Comparison of ENCODE assay signal across 20 cellular contexts in genomic region chr9:97475079-97475478, GRCh38. TPM values are rescaled to one million over a fixed set of nuclear protein-coding genes. Genes with fewer than 3 reads are reported as not detected.
DNase-seq lines count a peak whose midpoint lies in the region; FAIRE-seq and TF ChIP-seq lines count a peak whose summit lies in the region.
"Had no signal": no experiment of that assay in that cellular context is flagged by ENCODE, and none has a peak within 500 bp of the region (broad histone marks: within the 10 kb centered on the region; RNA-seq: fewer than 3 reads in every experiment).

No MANE protein-coding gene starts in this region.

- POLR2A ChIA-PET in HEK293 (lab: Yijun Ruan, JAX): no interaction called here

- H3K79me2 ChIP-seq in keratinocyte (ENCODE audit: control insufficient read depth, insufficient read depth, low read length): no peaks in the 10 kb centered on the region

- H3K27me3 ChIP-seq in keratinocyte (ENCODE audit: control insufficient read depth, extremely low read depth, insufficient read depth, low read length) (no peaks in the 10 kb centered on the region), stomach (no peaks in the 10 kb centered on the region)
- H3K27me3 ChIP-seq: adrenal gland, sigmoid colon had no signal

- no peak overlapping the region for H3K4me2 ChIP-seq in keratinocyte (ENCODE audit: control insufficient read depth, extremely low read depth, insufficient read depth, low read depth, low read length)

- dilution Hi-C loops in keratinocyte (cut with MboI; ENCODE audit: extremely low pct_ligation_motif_present, low sequenced_read_pairs): no loop called here

- intact Hi-C loops in stomach (cut with DNase I; ENCODE audit: low total_unique reads): no loop called here

- TF ChIP-seq EP300 in stomach (IDR thresholded peaks at IDR 0.05): no peak

- no peak overlapping the region for H2AFZ ChIP-seq in keratinocyte (ENCODE audit: control insufficient read depth, low read length)

- no peak for TF ChIP-seq POLR2A in stomach (IDR thresholded peaks at IDR 0.05)

- WGBS in stomach, 5 donors: 84 to 98% (median 89%) methylated on average over 3 of the region's 3 CpGs

- H3K4me3 ChIP-seq in HEK293 (ENCODE audit: low read depth, low read length) (no peak overlapping the region), keratinocyte (ENCODE audit: control insufficient read depth in 2 of 3, extremely low read depth in 1 of 3, insufficient read depth in 2 of 3, low read depth in 1 of 3, low read length in 3 of 3) (no peak overlapping the region), stomach (no peak overlapping the region)
- H3K4me3 ChIP-seq: adrenal gland, sigmoid colon had no signal

- peaks cover 0 to 6% of the 10 kb centered on the region in 2 experiments; a peak in 1 of 3 replicates for H3K36me3 ChIP-seq in HEK293 (ENCODE audit: control insufficient read depth in 2 of 2, insufficient read depth in 1 of 2, low read length in 2 of 2)
- H3K36me3 ChIP-seq in keratinocyte (ENCODE audit: control insufficient read depth in 2 of 2, extremely low read depth in 1 of 2, insufficient read depth in 2 of 2, low read length in 2 of 2): peaks cover 0 to 2% of the 10 kb centered on the region in 2 experiments
- peaks cover 0 to 62% (median 38%) of the 10 kb centered on the region in 4 donors for H3K36me3 ChIP-seq in stomach
- H3K36me3 ChIP-seq: adrenal gland had no signal

- H3K9me1 ChIP-seq in keratinocyte (ENCODE audit: control insufficient read depth, extremely low read depth, insufficient read depth, low read length): no peaks in the 10 kb centered on the region

- TF ChIP-seq CTCF in HEK293 (tag by site-specific recombination; IDR thresholded peaks at IDR 0.05) (no peak), keratinocyte (optimal IDR thresholded peaks at IDR 0.05 in 1 of 3, IDR thresholded peaks at IDR 0.05 in 1 of 3, conservative IDR thresholded peaks at IDR 0.05 in 1 of 3; ENCODE audit: extremely low read depth in 1 of 3, insufficient read depth in 2 of 3, low read length in 3 of 3) (no peak), stomach (IDR thresholded peaks at IDR 0.05) (no peak)

- no peak overlapping the region for H3K9ac ChIP-seq in keratinocyte (ENCODE audit: control insufficient read depth, extremely low read depth, insufficient read depth, low read length)

- H3K27ac ChIP-seq in HEK293 (ENCODE audit: extremely low read depth, low read depth, low read length) (no peak overlapping the region), keratinocyte (ENCODE audit: control insufficient read depth, insufficient read depth, low read length) (no peak overlapping the region), stomach (no peak overlapping the region)
- H3K27ac ChIP-seq: adrenal gland, sigmoid colon had no signal

- DNase-seq in AG08395 (ENCODE audit: low spot score): peak; percentile 14
- peak; percentile 90 for DNase-seq in amniotic epithelial cell (ENCODE audit: low read depth)
- DNase-seq in keratinocyte (ENCODE audit: low read depth, low spot score): no peak
- DNase-seq in urothelium cell line (ENCODE audit: low spot score): no peak
- DNase-seq in stomach: no peak
- DNase-seq in activated CD8-positive, alpha-beta memory T cell treated with anti-CD3 and anti-CD28 coated beads for 24 hours: no peak
- DNase-seq in activated naive CD4-positive, alpha-beta T cell treated with anti-CD3 and anti-CD28 coated beads, Interleukin-2, amount 50 U/mL, for 16 hours: no peak
- DNase-seq: activated CD4-positive, alpha-beta memory T cell treated with anti-CD3 and anti-CD28 coated beads for 36 hours; adrenal gland; Calu3; effector memory CD8-positive, alpha-beta T cell; foreskin melanocyte; KBM-7; NCI-H1092 treated with DMSO at 0.1 percent for 48 hours; RPMI8226; sigmoid colon; stimulated activated CD4-positive, alpha-beta T cell treated with anti-CD3 and anti-CD28 coated beads, Interleukin-2, amount 100 ng/mL, for 48 hours; SW 1271 had no signal

- H3K9me3 ChIP-seq in HEK293 (ENCODE audit: control insufficient read depth, insufficient read depth, low read depth, low read length) (no peaks in the 10 kb centered on the region), keratinocyte (ENCODE audit: control insufficient read depth, low read depth, low read length) (no peaks in the 10 kb centered on the region), stomach (no peaks in the 10 kb centered on the region)
- H3K9me3 ChIP-seq: adrenal gland, sigmoid colon had no signal

- CTCF ChIA-PET in HEK293 (lab: Yijun Ruan, JAX): interaction anchor here (1.4 to 10.1 kb wide), 3 partner anchors 12 to 124 kb away, joined by 5 to 188 read pairs (median 10); no protein-coding TSS in a partner anchor

- H4K20me1 ChIP-seq in keratinocyte (ENCODE audit: control insufficient read depth, extremely low read depth, insufficient read depth, low read length): no peaks in the 10 kb centered on the region

- FAIRE-seq in keratinocyte (lab: Jason Lieb, UNC) (peak; percentile 26), urothelium cell line (lab: Jason Lieb, UNC) (no peak)

- H3K4me1 ChIP-seq in HEK293 (ENCODE audit: control insufficient read depth, insufficient read depth, low read length) (no peaks in the 10 kb centered on the region), keratinocyte (ENCODE audit: control insufficient read depth, extremely low read depth, insufficient read depth, low read length) (no peaks in the 10 kb centered on the region), stomach (peaks cover 0 to 2% (median under 1%) of the 10 kb centered on the region in 4 donors)
- H3K4me1 ChIP-seq: adrenal gland had no signal

TF ChIP-seq in HEK293, 187 proteins besides CTCF, POLR2A, EP300 and RAD21:
- TF ChIP-seq HIC1 (tag by site-specific recombination; IDR thresholded peaks at IDR 0.05) (no peak), ZNF266 (tag by site-specific recombination; IDR thresholded peaks at IDR 0.05; ENCODE audit: low read depth) (no peak), ZNF658 (tag by site-specific recombination; IDR thresholded peaks at IDR 0.05) (no peak), ZNF791 (tag by site-specific recombination; IDR thresholded peaks at IDR 0.05) (no peak), ZNF629 (tag by site-specific recombination; IDR thresholded peaks at IDR 0.05) (peak; percentile 37; the same call in 1 of the 2 replicates), ZEB2 (tag by site-specific recombination; IDR thresholded peaks at IDR 0.05) (0 out of 2 replicates have a peak, but pooled peaks have one; percentile 19)

RNA-seq across cellular contexts. Expression of gene TMOD1, which starts 26.4 kb away (rescaled TPM):
- polyA plus RNA-seq in keratinocyte: not detected in 3 replicates
- polyA plus RNA-seq in keratinocyte (2011; ENCODE audit: low read depth): 0.07 TPM
- 0.04 TPM in 1 of 2 replicates, not detected in the other for polyA plus RNA-seq in keratinocyte (2011; cell fraction: cytosol; rRNA removed)
- 0.03 TPM in 1 of 2 replicates, not detected in the other for polyA plus RNA-seq in keratinocyte (2011; cell fraction: nucleus; rRNA removed)
- 0.28 TPM in 1 of 2 replicates, not detected in the other for polyA plus RNA-seq in keratinocyte (2012; ENCODE audit: low replicate concordance)
- polyA minus RNA-seq in keratinocyte: 0.13 TPM in 1 of 3 replicates, not detected in the others
- not detected for polyA minus RNA-seq in keratinocyte (2011; cell fraction: cytosol; rRNA and poly(A)+ RNA removed)
- polyA minus RNA-seq in keratinocyte (2011; cell fraction: nucleus; rRNA and poly(A)+ RNA removed): not detected in 2 replicates
- total RNA-seq in stomach: 10 to 100 TPM in 2 of 5 donors, 1 to 10 TPM in 3; 4.6 to 34.8 (median 9.6) TPM
- polyA plus RNA-seq in stomach: 10 to 100 TPM in 2 of 3 donors, 1 to 10 TPM in 1; 4.9 to 13.0 (median 12.8) TPM
- total RNA-seq: osteoblast had no signal

Comparison
In these comparisons a context has a peak if more than half of its experiments do, and no peak if none do; other contexts are left out.
1. DNase-seq: peak in AG08395 (single experiment) and amniotic epithelial cell (single experiment); none in keratinocyte (single experiment), urothelium cell line (single experiment), stomach (single experiment), activated CD8-positive, alpha-beta memory T cell treated with anti-CD3 and anti-CD28 coated beads for 24 hours (single experiment) and activated naive CD4-positive, alpha-beta T cell treated with anti-CD3 and anti-CD28 coated beads, Interleukin-2, amount 50 U/mL, for 16 hours (single experiment).
2. RNA of gene TMOD1, which starts 26.4 kb away (polyA plus RNA-seq): 4.9 to 13.0 TPM in stomach; 0.03 to 0.28 TPM in keratinocyte; every median in the first group is over 4 times any median in the second.